In genomic region chr10:97583476-97583875, GRCh38 we compare ENCODE assay signal across 23 cellular contexts. TPM values are rescaled to one million over a fixed set of nuclear protein-coding genes. Genes with fewer than 3 reads are reported as not detected.
DNase-seq lines count a peak whose midpoint lies in the region; ATAC-seq, FAIRE-seq and TF ChIP-seq lines count a peak whose summit lies in the region.
"Had no signal": no experiment of that assay in that cellular context is flagged by ENCODE, and none has a peak within 500 bp of the region (broad histone marks: within the 10 kb centered on the region; RNA-seq: fewer than 3 reads in every experiment).

No MANE protein-coding gene starts in this region.

- H3K4me1 Mint-ChIP-seq in natural killer cell treated with Interleukin-12 subunit alpha and Interleukin-12 subunit beta and Interleukin-15 and Interleukin-18, amount 100 ng/mL, for 72 hours (ENCODE audit: low read depth in 2 of 2): no peaks in the 10 kb centered on the region
- peaks cover 0 to 4% of the 10 kb centered on the region in 2 donors for H3K4me1 Mint-ChIP-seq in natural killer cell
- H3K4me1 Mint-ChIP-seq: activated CD4-positive, alpha-beta T cell treated with anti-CD3 and anti-CD28 coated beads, Interleukin-2, amount 10 ng/mL, durations not matched to agents 24 days and 14 days; activated naive CD8-positive, alpha-beta T cell treated with anti-CD3 and anti-CD28 coated beads, Interleukin-2, amount 50 U/mL, for 24 hours; CD4-positive, CD25-positive, alpha-beta regulatory T cell had no signal

- H3K9me3 ChIP-seq in endothelial cell of umbilical vein (replicated peaks; ENCODE audit: control insufficient read depth, insufficient read depth, low read length): no peaks in the 10 kb centered on the region
- no peaks in the 10 kb centered on the region for H3K9me3 ChIP-seq in neuronal stem cell (replicated peaks in 1 of 2; ENCODE audit: control insufficient read depth in 2 of 2, insufficient read depth in 1 of 2, low read depth in 1 of 2, low read length in 2 of 2)
- H3K9me3 ChIP-seq: uterus had no signal

- H2AFZ ChIP-seq in endothelial cell of umbilical vein (ENCODE audit: low read depth, low read length) (peak overlapping the region; percentile 28), neuronal stem cell (ENCODE audit: low read length) (peak overlapping the region; percentile 82)

- H4K20me1 ChIP-seq in endothelial cell of umbilical vein (replicated peaks; ENCODE audit: control insufficient read depth, extremely low read depth, insufficient read depth, low read length): no peaks in the 10 kb centered on the region

- TF ChIP-seq CTCF in natural killer cell (IDR thresholded peaks at IDR 0.05) (no peak), endothelial cell of umbilical vein (IDR thresholded peaks at IDR 0.05; ENCODE audit: extremely low read depth in 1 of 2, insufficient read depth in 1 of 2, low read depth in 1 of 2, low read length in 2 of 2) (no peak), GM13976 (IDR thresholded peaks at IDR 0.05; ENCODE audit: borderline replicate concordance, control extremely low read depth, extremely low read depth, insufficient read depth, missing control alignments) (no peak)

- no CpG with 5 or more reads among the region's 13 CpGs for WGBS in neuronal stem cell (ENCODE audit: extremely low coverage in 2 of 2, insufficient read length in 2 of 2, insufficient replicate concordance in 1 of 2), 2 donors

- H3K9ac ChIP-seq in endothelial cell of umbilical vein (replicated peaks; ENCODE audit: extremely low read depth, insufficient read depth, low read length) (no peak overlapping the region), neuronal stem cell (ENCODE audit: low read depth, low read length, poor library complexity) (no peak overlapping the region)

- H4K91ac ChIP-seq in neuronal stem cell (ENCODE audit: low read depth, low read length, poor library complexity): no peak overlapping the region

- no peaks in the 10 kb centered on the region for H3K9me3 Mint-ChIP-seq in natural killer cell treated with Interleukin-12 subunit alpha and Interleukin-12 subunit beta and Interleukin-15 and Interleukin-18, amount 100 ng/mL, for 72 hours
- no peaks in the 10 kb centered on the region for H3K9me3 Mint-ChIP-seq in natural killer cell
- H3K9me3 Mint-ChIP-seq: activated CD4-positive, alpha-beta T cell treated with anti-CD3 and anti-CD28 coated beads, Interleukin-2, amount 10 ng/mL, durations not matched to agents 24 days and 14 days; activated naive CD8-positive, alpha-beta T cell treated with anti-CD3 and anti-CD28 coated beads, Interleukin-2, amount 50 U/mL, for 24 hours; CD4-positive, CD25-positive, alpha-beta regulatory T cell had no signal

- H3K79me2 ChIP-seq in endothelial cell of umbilical vein (ENCODE audit: control insufficient read depth, insufficient read depth, low read length): no peaks in the 10 kb centered on the region

- H3K4me2 ChIP-seq in endothelial cell of umbilical vein (ENCODE audit: insufficient read depth, low read length) (no peak overlapping the region), neuronal stem cell (ENCODE audit: insufficient read depth, low read length, poor library complexity, severe bottlenecking) (no peak overlapping the region)

- H3K79me1 ChIP-seq in neuronal stem cell (ENCODE audit: low read depth, low read length): no peaks in the 10 kb centered on the region

- H2AK5ac ChIP-seq in neuronal stem cell (ENCODE audit: low read depth, low read length): no peak overlapping the region

- H3K23ac ChIP-seq in neuronal stem cell (ENCODE audit: low read depth, low read length, poor library complexity): no peak overlapping the region

- H3K36me3 Mint-ChIP-seq in natural killer cell treated with Interleukin-12 subunit alpha and Interleukin-12 subunit beta and Interleukin-15 and Interleukin-18, amount 100 ng/mL, for 72 hours: no peaks in the 10 kb centered on the region
- H3K36me3 Mint-ChIP-seq in natural killer cell: no peaks in the 10 kb centered on the region
- H3K36me3 Mint-ChIP-seq: CD4-positive, CD25-positive, alpha-beta regulatory T cell had no signal

- no peak overlapping the region for H2BK15ac ChIP-seq in neuronal stem cell (ENCODE audit: low read length)

- no peaks in the 10 kb centered on the region for H3K4me1 ChIP-seq in endothelial cell of umbilical vein (ENCODE audit: control insufficient read depth, extremely low read depth, insufficient read depth, low read length)
- peaks cover 2 to 5% of the 10 kb centered on the region in 2 donors for H3K4me1 ChIP-seq in neuronal stem cell (ENCODE audit: control insufficient read depth in 2 of 2, insufficient read depth in 1 of 2, low read depth in 1 of 2, low read length in 2 of 2)
- H3K4me1 ChIP-seq: uterus had no signal

- FAIRE-seq in endothelial cell of umbilical vein (lab: Jason Lieb, UNC): no peak
- FAIRE-seq: frontal cortex had no signal

- no peak overlapping the region for H4K8ac ChIP-seq in neuronal stem cell (ENCODE audit: low read depth, low read length)

- H3K27me3 Mint-ChIP-seq in natural killer cell treated with Interleukin-12 subunit alpha and Interleukin-12 subunit beta and Interleukin-15 and Interleukin-18, amount 100 ng/mL, for 72 hours: no peaks in the 10 kb centered on the region
- H3K27me3 Mint-ChIP-seq in natural killer cell (ENCODE audit: low read depth in 2 of 2): peaks cover 0 to 5% of the 10 kb centered on the region in 2 donors
- H3K27me3 Mint-ChIP-seq: activated CD4-positive, alpha-beta T cell treated with anti-CD3 and anti-CD28 coated beads, Interleukin-2, amount 10 ng/mL, durations not matched to agents 24 days and 14 days; CD4-positive, CD25-positive, alpha-beta regulatory T cell had no signal

- BruUV-seq in endothelial cell of umbilical vein (replicated peaks; lab: Mats Ljungman, UMichigan): no TSS peak

- in situ Hi-C loops in GM13976 (cut with MboI; ENCODE audit: low sequenced_read_pairs, unreplicated experiment): no loop called here

- ATAC-seq in natural killer cell treated with Interleukin-12 subunit alpha and Interleukin-12 subunit beta and Interleukin-15 and Interleukin-18, amount 100 ng/mL, for 72 hours: no peak
- no peak for ATAC-seq in natural killer cell
- ATAC-seq: activated naive CD8-positive, alpha-beta T cell treated with anti-CD3 and anti-CD28 coated beads, Interleukin-2, amount 50 U/mL, for 24 hours had no signal

- H3K27ac ChIP-seq in endothelial cell of umbilical vein (ENCODE audit: insufficient read depth, low read depth, low read length) (no peak overlapping the region), neuronal stem cell (replicated peaks; ENCODE audit: low read length) (no peak overlapping the region)

- no peak overlapping the region for H3K27ac Mint-ChIP-seq in natural killer cell treated with Interleukin-12 subunit alpha and Interleukin-12 subunit beta and Interleukin-15 and Interleukin-18, amount 100 ng/mL, for 72 hours
- no peak overlapping the region for H3K27ac Mint-ChIP-seq in natural killer cell
- H3K27ac Mint-ChIP-seq: activated CD4-positive, alpha-beta T cell treated with anti-CD3 and anti-CD28 coated beads, Interleukin-2, amount 10 ng/mL, durations not matched to agents 24 days and 14 days; activated naive CD8-positive, alpha-beta T cell treated with anti-CD3 and anti-CD28 coated beads, Interleukin-2, amount 50 U/mL, for 24 hours; CD4-positive, CD25-positive, alpha-beta regulatory T cell had no signal

- H3K4me3 Mint-ChIP-seq in natural killer cell treated with Interleukin-12 subunit alpha and Interleukin-12 subunit beta and Interleukin-15 and Interleukin-18, amount 100 ng/mL, for 72 hours: no peak overlapping the region
- no peak overlapping the region for H3K4me3 Mint-ChIP-seq in natural killer cell
- H3K4me3 Mint-ChIP-seq: activated CD4-positive, alpha-beta T cell treated with anti-CD3 and anti-CD28 coated beads, Interleukin-2, amount 10 ng/mL, durations not matched to agents 24 days and 14 days; activated naive CD8-positive, alpha-beta T cell treated with anti-CD3 and anti-CD28 coated beads, Interleukin-2, amount 50 U/mL, for 24 hours; CD4-positive, CD25-positive, alpha-beta regulatory T cell had no signal

- H3K14ac ChIP-seq in neuronal stem cell (ENCODE audit: low read length): no peak overlapping the region

- dilution Hi-C loops in endothelial cell of umbilical vein (cut with MboI; ENCODE audit: extremely low pct_ligation_motif_present, low sequenced_read_pairs): no loop called here

- H3K9me1 ChIP-seq in endothelial cell of umbilical vein (replicated peaks; ENCODE audit: control insufficient read depth, extremely low read depth, insufficient read depth, low read length): no peaks in the 10 kb centered on the region

- CTCF ChIA-PET in endothelial cell of umbilical vein (lab: Charles Lee): interaction anchor here (1.2 to 3.0 kb wide), 6 partner anchors 7 to 29 kb away, joined by 3 to 11 read pairs (median 8); partner anchors contain the start of gene ANKRD2

- H2BK5ac ChIP-seq in neuronal stem cell (ENCODE audit: low read length): no peak overlapping the region

- no peak overlapping the region for H3K4ac ChIP-seq in neuronal stem cell (ENCODE audit: low read length)

- TF ChIP-seq POLR2A in endothelial cell of umbilical vein (IDR thresholded peaks at IDR 0.05; ENCODE audit: low read depth, low read length): no peak

- intact Hi-C loops in natural killer cell (cut with micrococcal nuclease) (no loop called here), endothelial cell of umbilical vein (cut with micrococcal nuclease) (no loop called here)

- POLR2A ChIA-PET in endothelial cell of umbilical vein (lab: Charles Lee): no interaction called here

- H2BK120ac ChIP-seq in neuronal stem cell (ENCODE audit: low read depth, low read length): no peak overlapping the region

- H3K36me3 ChIP-seq in endothelial cell of umbilical vein (ENCODE audit: control insufficient read depth in 2 of 2, extremely low read depth in 1 of 2, insufficient read depth in 2 of 2, low read length in 2 of 2) (no peaks in the 10 kb centered on the region), neuronal stem cell (replicated peaks in 1 of 2; ENCODE audit: control insufficient read depth in 2 of 2, insufficient read depth in 2 of 2, low read length in 2 of 2) (no peaks in the 10 kb centered on the region)
- H3K36me3 ChIP-seq: uterus had no signal

- H3K27me3 ChIP-seq in endothelial cell of umbilical vein (ENCODE audit: control insufficient read depth in 2 of 2, insufficient read depth in 2 of 2, low read length in 2 of 2): no peaks in the 10 kb centered on the region
- H3K27me3 ChIP-seq in neuronal stem cell (ENCODE audit: control insufficient read depth in 3 of 3, insufficient read depth in 3 of 3, low read depth in 1 of 3, low read length in 3 of 3): peaks cover 0 to 3% (median 0%) of the 10 kb centered on the region in 3 experiments
- H3K27me3 ChIP-seq: uterus had no signal

- H3K4me3 ChIP-seq in endothelial cell of umbilical vein (replicated peaks in 1 of 3; ENCODE audit: insufficient read depth in 1 of 3, low read depth in 1 of 3, low read length in 3 of 3): no peak overlapping the region
- H3K4me3 ChIP-seq in neuronal stem cell (ENCODE audit: low read length in 2 of 2): no peak overlapping the region
- H3K4me3 ChIP-seq: uterus had no signal

- DNase-seq in natural killer cell treated with Interleukin-12 subunit alpha and Interleukin-12 subunit beta and Interleukin-15 and Interleukin-18, amount 100 ng/mL, for 72 hours (ENCODE audit: low spot score): peak; percentile 54
- no peak for DNase-seq in natural killer cell
- no peak for DNase-seq in endothelial cell of umbilical vein (ENCODE audit: low read depth, low spot score)
- no peak for DNase-seq in neuronal stem cell (ENCODE audit: low spot score)
- no peak for DNase-seq in GM13976 (ENCODE audit: low spot score)
- no peak for DNase-seq in islet precursor cell
- DNase-seq in NCI-H1436 treated with DMSO at 0.1 percent for 48 hours (lab: John Stamatoyannopoulos, UW): no peak
- no peak for DNase-seq in activated T-cell treated with anti-CD3 and anti-CD28 coated beads, Interleukin-2, amount 50 U/mL, for 1 hour
- DNase-seq: activated CD4-positive, alpha-beta T cell treated with anti-CD3 and anti-CD28 coated beads, Interleukin-2, amount 10 ng/mL, durations not matched to agents 24 days and 14 days; activated effector memory CD4-positive, alpha-beta T cell treated with anti-CD3 and anti-CD28 coated beads, Interleukin-2, amount 50 U/mL, for 16 hours; activated naive CD8-positive, alpha-beta T cell treated with anti-CD3 and anti-CD28 coated beads, Interleukin-2, amount 50 U/mL, for 24 hours; CD4-positive, CD25-positive, alpha-beta regulatory T cell; GDM1; NCI-H187; NCI-H2227 treated with DMSO at 0.1 percent for 48 hours; stimulated activated CD4-positive, alpha-beta T cell treated with anti-CD3 and anti-CD28 coated beads, Interleukin-15, amount 100 ng/mL, for 24 hours; T-helper 1 cell had no signal

- H3K18ac ChIP-seq in neuronal stem cell (ENCODE audit: low read length): peak overlapping the region; percentile 62

- no peak overlapping the region for H2BK12ac ChIP-seq in neuronal stem cell (ENCODE audit: low read length)

RNA-seq across cellular contexts. Expression of gene HOGA1, which starts 0.7 kb away (rescaled TPM):
- not detected for total RNA-seq in natural killer cell treated with Interleukin-12 subunit alpha and Interleukin-12 subunit beta and Interleukin-15 and Interleukin-18, amount 100 ng/mL, for 72 hours
- total RNA-seq in natural killer cell (not detected), endothelial cell of umbilical vein (0.46 and 0.91 TPM in 2 replicates)
- polyA plus RNA-seq in endothelial cell of umbilical vein: 0.44 and 0.48 TPM in 2 replicates
- polyA plus RNA-seq in endothelial cell of umbilical vein (2011; cell fraction: cytosol; rRNA removed): 0.41 and 0.44 TPM in 2 replicates
- polyA plus RNA-seq in endothelial cell of umbilical vein (2011; cell fraction: nucleus; rRNA removed): 0.60 and 0.61 TPM in 2 replicates
- 0.72 and 1.1 TPM in 2 replicates for polyA plus RNA-seq in endothelial cell of umbilical vein (2012)
- 0.42 and 0.49 TPM in 2 replicates for polyA minus RNA-seq in endothelial cell of umbilical vein
- polyA minus RNA-seq in endothelial cell of umbilical vein (2011; cell fraction: cytosol; rRNA and poly(A)+ RNA removed): 0.41 TPM
- polyA minus RNA-seq in endothelial cell of umbilical vein (2011; cell fraction: nucleus; rRNA and poly(A)+ RNA removed): 0.43 and 0.96 TPM in 2 replicates
- 0.24 TPM for polyA plus RNA-seq in neuronal stem cell (2013, experiment 1 of 2)
- 0.24 TPM for polyA plus RNA-seq in neuronal stem cell (2013, experiment 2 of 2)
- total RNA-seq: activated CD4-positive, alpha-beta T cell treated with anti-CD3 and anti-CD28 coated beads, Interleukin-2, amount 10 ng/mL, durations not matched to agents 24 days and 14 days; CD4-positive, CD25-positive, alpha-beta regulatory T cell; mononuclear cell had no signal
- polyA plus RNA-seq: CD4-positive, CD25-positive, alpha-beta regulatory T cell had no signal

RNA-seq across cellular contexts. Expression of gene C10orf62, which starts 6.0 kb away (rescaled TPM):
- not detected for total RNA-seq in natural killer cell treated with Interleukin-12 subunit alpha and Interleukin-12 subunit beta and Interleukin-15 and Interleukin-18, amount 100 ng/mL, for 72 hours
- total RNA-seq in natural killer cell: under 1 TPM in 1 of 3 donors, not detected in 2; 0.32 TPM
- not detected in 2 replicates for total RNA-seq in endothelial cell of umbilical vein
- not detected in 2 replicates for polyA plus RNA-seq in endothelial cell of umbilical vein
- not detected in 2 replicates for polyA plus RNA-seq in endothelial cell of umbilical vein (2011; cell fraction: cytosol; rRNA removed)
- 0.11 and 0.21 TPM in 2 replicates for polyA plus RNA-seq in endothelial cell of umbilical vein (2011; cell fraction: nucleus; rRNA removed)
- polyA plus RNA-seq in endothelial cell of umbilical vein (2012): not detected in 2 replicates
- not detected in 2 replicates for polyA minus RNA-seq in endothelial cell of umbilical vein
- polyA minus RNA-seq in endothelial cell of umbilical vein (2011; cell fraction: cytosol; rRNA and poly(A)+ RNA removed): not detected
- polyA minus RNA-seq in endothelial cell of umbilical vein (2011; cell fraction: nucleus; rRNA and poly(A)+ RNA removed): not detected in 2 replicates
- not detected for polyA plus RNA-seq in neuronal stem cell (2013, experiment 1 of 2)
- not detected for polyA plus RNA-seq in neuronal stem cell (2013, experiment 2 of 2)
- total RNA-seq: activated CD4-positive, alpha-beta T cell treated with anti-CD3 and anti-CD28 coated beads, Interleukin-2, amount 10 ng/mL, durations not matched to agents 24 days and 14 days; CD4-positive, CD25-positive, alpha-beta regulatory T cell; frontal cortex; left colon; mononuclear cell; uterus had no signal
- polyA plus RNA-seq: AG04450; CD4-positive, CD25-positive, alpha-beta regulatory T cell had no signal

RNA-seq across cellular contexts. Expression of gene ANKRD2, which starts 10.9 kb away (rescaled TPM):
- not detected for total RNA-seq in natural killer cell treated with Interleukin-12 subunit alpha and Interleukin-12 subunit beta and Interleukin-15 and Interleukin-18, amount 100 ng/mL, for 72 hours
- not detected for total RNA-seq in natural killer cell
- 1.6 and 2.3 TPM in 2 replicates for total RNA-seq in endothelial cell of umbilical vein
- polyA plus RNA-seq in endothelial cell of umbilical vein: 1.7 and 1.8 TPM in 2 replicates
- polyA plus RNA-seq in endothelial cell of umbilical vein (2011; cell fraction: cytosol; rRNA removed): 1.7 and 1.9 TPM in 2 replicates
- polyA plus RNA-seq in endothelial cell of umbilical vein (2011; cell fraction: nucleus; rRNA removed): 0.91 and 1.1 TPM in 2 replicates
- polyA plus RNA-seq in endothelial cell of umbilical vein (2012): 2.4 and 3.5 TPM in 2 replicates
- 0.59 and 1.1 TPM in 2 replicates for polyA minus RNA-seq in endothelial cell of umbilical vein
- polyA minus RNA-seq in endothelial cell of umbilical vein (2011; cell fraction: cytosol; rRNA and poly(A)+ RNA removed): not detected
- polyA minus RNA-seq in endothelial cell of umbilical vein (2011; cell fraction: nucleus; rRNA and poly(A)+ RNA removed): 0.63 TPM in 1 of 2 replicates, not detected in the other
- polyA plus RNA-seq in neuronal stem cell (2013, experiment 1 of 2): not detected
- polyA plus RNA-seq in neuronal stem cell (2013, experiment 2 of 2): not detected
- total RNA-seq: activated CD4-positive, alpha-beta T cell treated with anti-CD3 and anti-CD28 coated beads, Interleukin-2, amount 10 ng/mL, durations not matched to agents 24 days and 14 days; CD4-positive, CD25-positive, alpha-beta regulatory T cell; frontal cortex; left colon; mononuclear cell; subcutaneous adipose tissue had no signal
- polyA plus RNA-seq: CD4-positive, CD25-positive, alpha-beta regulatory T cell had no signal

RNA-seq across cellular contexts. Expression of gene MORN4, which starts 49.8 kb away (rescaled TPM):
- 1 to 10 TPM; 1.6 to 2.7 TPM for total RNA-seq in natural killer cell treated with Interleukin-12 subunit alpha and Interleukin-12 subunit beta and Interleukin-15 and Interleukin-18, amount 100 ng/mL, for 72 hours
- total RNA-seq in natural killer cell (1 to 10 TPM in 2 of 3 donors, under 1 TPM in 1; 0.14 to 2.0 (median 1.6) TPM), endothelial cell of umbilical vein (8.4 and 12.2 TPM in 2 replicates)
- polyA plus RNA-seq in endothelial cell of umbilical vein: 11.8 and 13.9 TPM in 2 replicates
- 15.7 and 17.0 TPM in 2 replicates for polyA plus RNA-seq in endothelial cell of umbilical vein (2011; cell fraction: cytosol; rRNA removed)
- polyA plus RNA-seq in endothelial cell of umbilical vein (2011; cell fraction: nucleus; rRNA removed): 5.0 and 7.3 TPM in 2 replicates
- 9.9 and 12.3 TPM in 2 replicates for polyA plus RNA-seq in endothelial cell of umbilical vein (2012)
- 5.2 and 9.8 TPM in 2 replicates for polyA minus RNA-seq in endothelial cell of umbilical vein
- polyA minus RNA-seq in endothelial cell of umbilical vein (2011; cell fraction: cytosol; rRNA and poly(A)+ RNA removed): 0.72 TPM
- 0.72 and 1.1 TPM in 2 replicates for polyA minus RNA-seq in endothelial cell of umbilical vein (2011; cell fraction: nucleus; rRNA and poly(A)+ RNA removed)
- 45.3 TPM for polyA plus RNA-seq in neuronal stem cell (2013, experiment 1 of 2)
- 47.1 TPM for polyA plus RNA-seq in neuronal stem cell (2013, experiment 2 of 2)
- total RNA-seq: mononuclear cell had no signal

RNA-seq across cellular contexts. Expression of gene PI4K2A, which starts 57.0 kb away (rescaled TPM):
- 10 to 100 TPM; 16.2 to 22.8 TPM for total RNA-seq in natural killer cell treated with Interleukin-12 subunit alpha and Interleukin-12 subunit beta and Interleukin-15 and Interleukin-18, amount 100 ng/mL, for 72 hours
- 10 to 100 TPM; 41.3 to 66.1 (median 60.0) TPM for total RNA-seq in natural killer cell
- 19.7 and 20.4 TPM in 2 replicates for total RNA-seq in endothelial cell of umbilical vein
- polyA plus RNA-seq in endothelial cell of umbilical vein: 23.8 and 24.6 TPM in 2 replicates
- 21.2 and 21.6 TPM in 2 replicates for polyA plus RNA-seq in endothelial cell of umbilical vein (2011; cell fraction: cytosol; rRNA removed)
- 19.4 and 20.6 TPM in 2 replicates for polyA plus RNA-seq in endothelial cell of umbilical vein (2011; cell fraction: nucleus; rRNA removed)
- 19.1 and 20.4 TPM in 2 replicates for polyA plus RNA-seq in endothelial cell of umbilical vein (2012)
- 21.0 and 24.8 TPM in 2 replicates for polyA minus RNA-seq in endothelial cell of umbilical vein
- polyA minus RNA-seq in endothelial cell of umbilical vein (2011; cell fraction: cytosol; rRNA and poly(A)+ RNA removed): 9.7 TPM
- 7.5 and 9.6 TPM in 2 replicates for polyA minus RNA-seq in endothelial cell of umbilical vein (2011; cell fraction: nucleus; rRNA and poly(A)+ RNA removed)
- polyA plus RNA-seq in neuronal stem cell (2013, experiment 1 of 2): 16.0 TPM
- 15.8 TPM for polyA plus RNA-seq in neuronal stem cell (2013, experiment 2 of 2)
